9 cellular contexts compared by ENCODE assay signal in genomic region chr19:52601974-52602366, GRCh38. TPM values are rescaled to one million over a fixed set of nuclear protein-coding genes. Genes with fewer than 3 reads are reported as not detected.
DNase-seq lines count a peak whose midpoint lies in the region; TF ChIP-seq lines count a peak whose summit lies in the region.
"Not testable (repeated sequence)": the region's sequence is repeated elsewhere in the genome, so short reads cannot be mapped to it uniquely, and the experiment has no call there.
"Had no signal": no experiment of that assay in that cellular context is flagged by ENCODE, and none has a peak within 500 bp of the region (broad histone marks: within the 10 kb centered on the region; RNA-seq: fewer than 3 reads in every experiment).

No MANE protein-coding gene starts in this region.

- H3K27ac Mint-ChIP-seq in CD4-positive, alpha-beta memory T cell, result peak overlapping the region; percentile 65 to 96 (median 83)
- peak overlapping the region; percentile 15 to 87 (median 54) for H3K27ac Mint-ChIP-seq in IgD-negative memory B cell
- peak overlapping the region; percentile 83 for H3K27ac Mint-ChIP-seq in activated naive CD4-positive, alpha-beta T cell treated with anti-CD3 and anti-CD28 coated beads, Interleukin-2, amount 10 ng/mL, durations not matched to agents 7 days and 5 days
- H3K27ac Mint-ChIP-seq in neural crest cell (ENCODE audit: unreplicated experiment), result not testable (repeated sequence)

- peaks cover 24 to 40% of the 10 kb centered on the region in 2 donors for H3K36me3 Mint-ChIP-seq in CD4-positive, alpha-beta memory T cell
- not testable (repeated sequence) for H3K36me3 Mint-ChIP-seq in IgD-negative memory B cell
- peaks cover 61% of the 10 kb centered on the region for H3K36me3 Mint-ChIP-seq in activated naive CD4-positive, alpha-beta T cell treated with anti-CD3 and anti-CD28 coated beads, Interleukin-2, amount 10 ng/mL, durations not matched to agents 7 days and 5 days
- H3K36me3 Mint-ChIP-seq in neural crest cell (ENCODE audit: low read depth), result peaks cover 20% of the 10 kb centered on the region

- H3K27ac ChIP-seq in CD4-positive, alpha-beta memory T cell (ENCODE audit: low read depth, low read length), result peak overlapping the region; percentile 66
- peak overlapping the region; percentile 83; the same call in 1 of the 2 replicates for H3K27ac ChIP-seq in RWPE1

- not testable (repeated sequence) for DNase-seq in CD4-positive, alpha-beta memory T cell; RWPE1 (ENCODE audit: low spot score); epithelial cell of esophagus (ENCODE audit: low read depth); neural crest cell (ENCODE audit: low read depth, low spot score)
- DNase-seq in activated naive CD4-positive, alpha-beta T cell treated with anti-CD3 and anti-CD28 coated beads, Interleukin-2, amount 10 ng/mL, durations not matched to agents 7 days and 5 days, result peak; percentile 22
- DNase-seq in iris pigment epithelial cell (ENCODE audit: low read depth) (peak; percentile 10), superior temporal gyrus (ENCODE audit: extremely low spot score) (peak; percentile 11)

- H3K4me3 Mint-ChIP-seq in CD4-positive, alpha-beta memory T cell, result peak overlapping the region; percentile 93 to 97 (median 94)
- H3K4me3 Mint-ChIP-seq in IgD-negative memory B cell (peak overlapping the region; percentile 88 to 97 (median 90)), neural crest cell (peak overlapping the region; percentile 91)
- peak overlapping the region; percentile 80 for H3K4me3 Mint-ChIP-seq in activated naive CD4-positive, alpha-beta T cell treated with anti-CD3 and anti-CD28 coated beads, Interleukin-2, amount 10 ng/mL, durations not matched to agents 7 days and 5 days

- CTCF ChIA-PET in CD4-positive, alpha-beta memory T cell (lab: Charles Lee; ENCODE audit: partially characterized antibody), result interaction anchor here (0.6 kb wide), 1 partner anchor 56 kb away, joined by 4 read pairs; no protein-coding TSS in a partner anchor
- CTCF ChIA-PET in RWPE1 (lab: Yijun Ruan, JAX), result interaction anchor here (0.6 kb wide), 1 partner anchor 359 kb away, joined by 3 read pairs; no protein-coding TSS in a partner anchor
- CTCF ChIA-PET in activated naive CD4-positive, alpha-beta T cell treated with anti-CD3 and anti-CD28 coated beads, Interleukin-2, amount 10 ng/mL, durations not matched to agents 7 days and 5 days (lab: Charles Lee), result interaction anchor here (0.6 to 1.1 kb wide), 2 partner anchors 244 to 295 kb away, joined by 3 to 4 read pairs; no protein-coding TSS in a partner anchor

- peaks cover 15% of the 10 kb centered on the region for H3K4me1 ChIP-seq in CD4-positive, alpha-beta memory T cell (ENCODE audit: insufficient read depth, low read length)

- peak overlapping the region; percentile 57 to 63 for H3K4me3 ChIP-seq in CD4-positive, alpha-beta memory T cell (ENCODE audit: low read length in 2 of 2)
- peak overlapping the region; percentile 78 for H3K4me3 ChIP-seq in epithelial cell of esophagus (ENCODE audit: low read length)

- H3K4me1 Mint-ChIP-seq in CD4-positive, alpha-beta memory T cell, result peaks cover 17 to 47% (median 28%) of the 10 kb centered on the region in 4 donors
- H3K4me1 Mint-ChIP-seq in IgD-negative memory B cell (peaks cover 15 to 21% (median 17%) of the 10 kb centered on the region in 3 donors), neural crest cell (peaks cover 25% of the 10 kb centered on the region)
- H3K4me1 Mint-ChIP-seq in activated naive CD4-positive, alpha-beta T cell treated with anti-CD3 and anti-CD28 coated beads, Interleukin-2, amount 10 ng/mL, durations not matched to agents 7 days and 5 days, result peaks cover 24% of the 10 kb centered on the region

- not testable (repeated sequence) for H3K27me3 Mint-ChIP-seq in CD4-positive, alpha-beta memory T cell; IgD-negative memory B cell; activated naive CD4-positive, alpha-beta T cell treated with anti-CD3 and anti-CD28 coated beads, Interleukin-2, amount 10 ng/mL, durations not matched to agents 7 days and 5 days; neural crest cell (ENCODE audit: low read depth)

- not testable (repeated sequence) for H3K9me3 ChIP-seq in CD4-positive, alpha-beta memory T cell (ENCODE audit: control insufficient read depth in 1 of 2, low read length in 2 of 2)

- POLR2A ChIA-PET in CD4-positive, alpha-beta memory T cell (lab: Charles Lee; ENCODE audit: partially characterized antibody), result interaction anchor here (1.4 kb wide), 1 partner anchor 35 kb away, joined by 6 read pairs; no protein-coding TSS in a partner anchor
- POLR2A ChIA-PET in RWPE1 (lab: Yijun Ruan, JAX; ENCODE audit: low non-redundant PET), result not testable (repeated sequence)

- intact Hi-C loops in CD4-positive, alpha-beta memory T cell (cut with micrococcal nuclease), result loop anchor here (1.0 to 2.0 kb wide), 4 partner anchors 32 to 259 kb away; partner anchors contain the start of genes ZNF701, ZNF808 and ZNF83

- not testable (repeated sequence) for H3K36me3 ChIP-seq in CD4-positive, alpha-beta memory T cell (ENCODE audit: insufficient read depth, low read length)

- peaks cover 3 to 33% (median 26%) of the 10 kb centered on the region in 8 donors for H3K9me3 Mint-ChIP-seq in CD4-positive, alpha-beta memory T cell
- H3K9me3 Mint-ChIP-seq in IgD-negative memory B cell, result peaks cover 2 to 13% (median 12%) of the 10 kb centered on the region in 3 donors
- peaks cover 57% of the 10 kb centered on the region for H3K9me3 Mint-ChIP-seq in activated naive CD4-positive, alpha-beta T cell treated with anti-CD3 and anti-CD28 coated beads, Interleukin-2, amount 10 ng/mL, durations not matched to agents 7 days and 5 days
- not testable (repeated sequence) for H3K9me3 Mint-ChIP-seq in neural crest cell

- not testable (repeated sequence) for TF ChIP-seq CTCF in RWPE1 (conservative IDR thresholded peaks at IDR 0.05; ENCODE audit: low read depth); epithelial cell of esophagus (IDR thresholded peaks at IDR 0.05; ENCODE audit: insufficient read depth, low read depth, low read length, missing control alignments)
- TF ChIP-seq CTCF in neural crest cell (conservative IDR thresholded peaks at IDR 0.05), result peak; percentile 39

- H3K27me3 ChIP-seq in CD4-positive, alpha-beta memory T cell (ENCODE audit: insufficient read depth, low read length), result not testable (repeated sequence)

RNA-seq across cellular contexts. Expression of gene ZNF701, which starts 31.9 kb away (rescaled TPM):
- 10 to 100 TPM; 51.1 to 51.7 TPM for total RNA-seq in CD4-positive, alpha-beta memory T cell
- 10 to 100 TPM; 10.7 to 21.0 TPM for polyA plus RNA-seq in CD4-positive, alpha-beta memory T cell
- polyA plus RNA-seq in IgD-negative memory B cell, result 18.3 TPM
- total RNA-seq in neural crest cell, result 17.3 and 18.7 TPM in 2 replicates
- total RNA-seq: Calu3 had no signal

RNA-seq across cellular contexts. Expression of gene ZNF83, which starts 36.2 kb away (rescaled TPM):
- total RNA-seq in CD4-positive, alpha-beta memory T cell, result 100 to 1,000 TPM; 128 to 130 TPM
- polyA plus RNA-seq in CD4-positive, alpha-beta memory T cell, result 10 to 100 TPM; 10.7 to 25.6 TPM
- 13.9 TPM for polyA plus RNA-seq in IgD-negative memory B cell
- 45.6 and 46.3 TPM in 2 replicates for total RNA-seq in neural crest cell
